Comparison of ENCODE assay signal across 28 cellular contexts in the genomic region with DNA sequence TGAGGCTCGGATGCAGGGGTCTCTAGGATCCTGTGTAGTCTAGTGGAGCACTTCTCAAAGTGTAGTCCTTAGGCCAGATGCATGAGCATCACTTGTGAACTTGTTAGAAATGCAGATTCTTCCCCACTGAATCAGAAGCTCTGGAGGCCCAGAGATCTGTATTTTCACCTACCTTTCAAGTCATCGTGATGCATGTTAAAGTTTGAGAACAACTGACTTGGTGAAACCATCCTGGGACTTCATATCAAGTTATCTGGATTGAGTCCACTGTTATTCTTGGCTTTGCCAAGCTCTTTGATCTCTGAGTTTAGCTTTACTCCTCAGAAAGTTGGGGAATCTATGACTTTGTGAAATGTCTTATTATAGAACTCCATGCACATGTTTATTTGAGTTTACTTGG.
"Had no signal": no experiment of that assay in that cellular context is flagged by ENCODE, and none has a peak within 500 bp of the region (broad histone marks: within the 10 kb centered on the region; RNA-seq: fewer than 3 reads in every experiment).

No MANE protein-coding gene starts in this region.

- H3K4me1 ChIP-seq: neural progenitor cell, right lobe of liver had no signal

- H2AFZ ChIP-seq: neural progenitor cell had no signal

- H3K27me3 Mint-ChIP-seq: activated CD4-positive, alpha-beta T cell treated with anti-CD3 and anti-CD28 coated beads for 36 hours; progenitor cell of endocrine pancreas; type B pancreatic cell had no signal

- DNase-seq: activated CD4-positive, alpha-beta T cell treated with anti-CD3 and anti-CD28 coated beads for 36 hours; activated CD4-positive, alpha-beta T cell treated with anti-CD3 and anti-CD28 coated beads, Interleukin-2, amount 50 U/mL, for 4 hours; activated CD4-positive, CD25-positive, alpha-beta regulatory T cell; activated effector memory CD4-positive, alpha-beta T cell treated with Interleukin-2 at 50 U/mL for 16 hours; activated naive CD4-positive, alpha-beta T cell treated with Interleukin-2 at 50 U/mL for 16 hours; anterior cingulate cortex; central memory CD4-positive, alpha-beta T cell; endodermal cell; heart left ventricle; hypothalamus; immature natural killer cell; kidney; left colon; mammary epithelial cell; naive B cell; right lobe of liver; stimulated activated CD4-positive, alpha-beta T cell treated with anti-CD3 and anti-CD28 coated beads, Interleukin-4, amount 100 ng/mL, for 24 hours; uterus had no signal

- H3K36me3 ChIP-seq: esophagus muscularis mucosa, heart left ventricle, neural progenitor cell, right lobe of liver, uterus had no signal

- H3K36me3 Mint-ChIP-seq: activated naive CD8-positive, alpha-beta T cell; immature natural killer cell; naive B cell; stimulated activated effector memory CD8-positive, alpha-beta T cell treated with anti-CD3 and anti-CD28 coated beads, Interleukin-12 subunit alpha, Interleukin-12 subunit beta, amount 100 ng/mL, for 72 hours had no signal

- ATAC-seq: activated CD4-positive, alpha-beta T cell treated with anti-CD3 and anti-CD28 coated beads for 36 hours; heart left ventricle; left colon; right lobe of liver; stimulated activated effector memory CD8-positive, alpha-beta T cell treated with anti-CD3 and anti-CD28 coated beads, Interleukin-12 subunit alpha, Interleukin-12 subunit beta, amount 100 ng/mL, for 72 hours had no signal

- H3K9me3 ChIP-seq: esophagus muscularis mucosa, heart left ventricle, right lobe of liver, uterus had no signal

- H3K9me3 Mint-ChIP-seq: endodermal cell; neural progenitor cell; stimulated activated effector memory CD8-positive, alpha-beta T cell treated with anti-CD3 and anti-CD28 coated beads, Interleukin-12 subunit alpha, Interleukin-12 subunit beta, amount 100 ng/mL, for 72 hours; stimulated activated naive CD8-positive, alpha-beta T cell treated with anti-CD3 and anti-CD28 coated beads, Interleukin-15, Interleukin-2, amounts not matched to agents 100 ng/mL and 50 ng/mL, for 24 hours; type B pancreatic cell had no signal

- H3K27me3 ChIP-seq: esophagus muscularis mucosa, neural progenitor cell, right lobe of liver, uterus had no signal

- H3K9ac ChIP-seq: neural progenitor cell had no signal

- H3K4me3 ChIP-seq: esophagus muscularis mucosa, heart left ventricle, neural progenitor cell, right lobe of liver, skin epidermis, uterus had no signal

- H3K27ac ChIP-seq: heart left ventricle, neural progenitor cell, right lobe of liver, skin epidermis had no signal

- H3K4me2 ChIP-seq: neural progenitor cell had no signal

- H3K27ac Mint-ChIP-seq: activated CD4-positive, alpha-beta T cell treated with anti-CD3 and anti-CD28 coated beads for 36 hours; activated naive CD8-positive, alpha-beta T cell; dendritic cell treated with granulocyte-macrophage colony-stimulating factor and Interleukin-4, amounts not matched to agents 40 ng/mL and 50 ng/mL, for 4 days; endodermal cell; immature natural killer cell; mesothelial cell of epicardium; naive B cell; neural progenitor cell; progenitor cell of endocrine pancreas; stimulated activated effector memory CD8-positive, alpha-beta T cell treated with anti-CD3 and anti-CD28 coated beads, Interleukin-12 subunit alpha, Interleukin-12 subunit beta, amount 100 ng/mL, for 72 hours; stimulated activated naive CD8-positive, alpha-beta T cell treated with anti-CD3 and anti-CD28 coated beads, Interleukin-15, Interleukin-2, amounts not matched to agents 100 ng/mL and 50 ng/mL, for 24 hours; type B pancreatic cell had no signal

- H3K4me1 Mint-ChIP-seq: activated CD4-positive, alpha-beta T cell treated with anti-CD3 and anti-CD28 coated beads for 36 hours; immature natural killer cell; naive B cell; stimulated activated effector memory CD8-positive, alpha-beta T cell treated with anti-CD3 and anti-CD28 coated beads, Interleukin-12 subunit alpha, Interleukin-12 subunit beta, amount 100 ng/mL, for 72 hours had no signal

- H3K4me3 Mint-ChIP-seq: activated CD4-positive, alpha-beta T cell treated with anti-CD3 and anti-CD28 coated beads for 36 hours; activated naive CD8-positive, alpha-beta T cell; dendritic cell treated with granulocyte-macrophage colony-stimulating factor and Interleukin-4, amounts not matched to agents 40 ng/mL and 50 ng/mL, for 4 days; endodermal cell; immature natural killer cell; mesothelial cell of epicardium; neural progenitor cell; stimulated activated effector memory CD8-positive, alpha-beta T cell treated with anti-CD3 and anti-CD28 coated beads, Interleukin-12 subunit alpha, Interleukin-12 subunit beta, amount 100 ng/mL, for 72 hours; stimulated activated naive CD8-positive, alpha-beta T cell treated with anti-CD3 and anti-CD28 coated beads, Interleukin-15, Interleukin-2, amounts not matched to agents 100 ng/mL and 50 ng/mL, for 24 hours; type B pancreatic cell had no signal
